ENCODE assay signal across 12 cellular contexts in genomic region chr9:137256839-137257238, GRCh38. TPM values are rescaled to one million over a fixed set of nuclear protein-coding genes. Genes with fewer than 3 reads are reported as not detected.
DNase-seq lines count a peak whose midpoint lies in the region; ATAC-seq and TF ChIP-seq lines count a peak whose summit lies in the region.
"Had no signal": no experiment of that assay in that cellular context is flagged by ENCODE, and none has a peak within 500 bp of the region (broad histone marks: within the 10 kb centered on the region; RNA-seq: fewer than 3 reads in every experiment).

No MANE protein-coding gene starts in this region.

- no peak for TF ChIP-seq CTCF in epithelial cell of proximal tubule (conservative IDR thresholded peaks at IDR 0.05; ENCODE audit: low read depth, low read length)

- no peak overlapping the region for H3K27ac Mint-ChIP-seq in activated naive CD4-positive, alpha-beta T cell treated with anti-CD3 and anti-CD28 coated beads for 36 hours
- no peak overlapping the region for H3K27ac Mint-ChIP-seq in T-cell
- peak overlapping the region; percentile 10 for H3K27ac Mint-ChIP-seq in stimulated activated effector memory CD8-positive, alpha-beta T cell treated with anti-CD3 and anti-CD28 coated beads, Interleukin-12 subunit alpha, Interleukin-12 subunit beta, amount 100 ng/mL, for 72 hours

- H3K4me3 Mint-ChIP-seq in activated naive CD4-positive, alpha-beta T cell treated with anti-CD3 and anti-CD28 coated beads for 36 hours: peak overlapping the region; percentile 85
- H3K4me3 Mint-ChIP-seq in T-cell: peak overlapping the region; percentile 82 to 90 (median 85)
- H3K4me3 Mint-ChIP-seq in stimulated activated effector memory CD8-positive, alpha-beta T cell treated with anti-CD3 and anti-CD28 coated beads, Interleukin-12 subunit alpha, Interleukin-12 subunit beta, amount 100 ng/mL, for 72 hours: peak overlapping the region; percentile 87

- DNase-seq in activated naive CD4-positive, alpha-beta T cell treated with anti-CD3 and anti-CD28 coated beads for 36 hours: no peak
- DNase-seq in activated naive CD4-positive, alpha-beta T cell treated with Interleukin-2 at 50 U/mL for 16 hours: no peak
- DNase-seq in T-cell: no peak
- no peak for DNase-seq in epithelial cell of proximal tubule (ENCODE audit: low read depth)
- DNase-seq in stimulated activated effector memory CD8-positive, alpha-beta T cell treated with anti-CD3 and anti-CD28 coated beads, Interleukin-12 subunit alpha, Interleukin-12 subunit beta, amount 100 ng/mL, for 72 hours (ENCODE audit: low spot score in 2 of 2): no peak
- DNase-seq in NCI-H146 (lab: John Stamatoyannopoulos, UW): no peak
- DNase-seq: NCI-H510A; stimulated activated CD4-positive, alpha-beta T cell treated with anti-CD3 and anti-CD28 coated beads, Interleukin-12 subunit alpha, Interleukin-12 subunit beta, amount 100 ng/mL, for 4 hours had no signal

- POLR2A ChIA-PET in T-cell (lab: Charles Lee): interaction anchor here in 1 of 2 donors (0.6 kb wide), 1 partner anchor 972 kb away, joined by 3 read pairs; no protein-coding TSS in a partner anchor

- peak overlapping the region; percentile 95 for H3K4me3 ChIP-seq in epithelial cell of proximal tubule (ENCODE audit: low read depth, low read length)

- peaks cover 12% of the 10 kb centered on the region for H3K36me3 Mint-ChIP-seq in activated naive CD4-positive, alpha-beta T cell treated with anti-CD3 and anti-CD28 coated beads for 36 hours (ENCODE audit: low read depth)
- peaks cover 13% of the 10 kb centered on the region for H3K36me3 Mint-ChIP-seq in T-cell
- peaks cover 64% of the 10 kb centered on the region for H3K36me3 Mint-ChIP-seq in stimulated activated effector memory CD8-positive, alpha-beta T cell treated with anti-CD3 and anti-CD28 coated beads, Interleukin-12 subunit alpha, Interleukin-12 subunit beta, amount 100 ng/mL, for 72 hours

- H3K9me3 Mint-ChIP-seq in activated naive CD4-positive, alpha-beta T cell treated with anti-CD3 and anti-CD28 coated beads for 36 hours: no peaks in the 10 kb centered on the region
- H3K9me3 Mint-ChIP-seq in T-cell: no peaks in the 10 kb centered on the region
- H3K9me3 Mint-ChIP-seq in stimulated activated effector memory CD8-positive, alpha-beta T cell treated with anti-CD3 and anti-CD28 coated beads, Interleukin-12 subunit alpha, Interleukin-12 subunit beta, amount 100 ng/mL, for 72 hours: no peaks in the 10 kb centered on the region

- CTCF ChIA-PET in activated naive CD4-positive, alpha-beta T cell treated with anti-CD3 and anti-CD28 coated beads for 36 hours (lab: Charles Lee): interaction anchor here (0.7 to 3.1 kb wide), 3 partner anchors 20 to 161 kb away, joined by 3 to 13 read pairs (median 3); no protein-coding TSS in a partner anchor
- CTCF ChIA-PET in T-cell (lab: Charles Lee): interaction anchor here in 1 of 2 donors (0.8 to 1.4 kb wide), 3 partner anchors 16 to 127 kb away, joined by 3 to 4 read pairs (median 3); partner anchors contain the start of gene TUBB4B

- peaks cover 18% of the 10 kb centered on the region for H3K4me1 Mint-ChIP-seq in activated naive CD4-positive, alpha-beta T cell treated with anti-CD3 and anti-CD28 coated beads for 36 hours (ENCODE audit: low read depth)
- H3K4me1 Mint-ChIP-seq in T-cell: peaks cover 11 to 18% (median 15%) of the 10 kb centered on the region in 3 donors
- peaks cover 11% of the 10 kb centered on the region for H3K4me1 Mint-ChIP-seq in stimulated activated effector memory CD8-positive, alpha-beta T cell treated with anti-CD3 and anti-CD28 coated beads, Interleukin-12 subunit alpha, Interleukin-12 subunit beta, amount 100 ng/mL, for 72 hours

- intact Hi-C loops in activated naive CD4-positive, alpha-beta T cell treated with anti-CD3 and anti-CD28 coated beads for 36 hours (cut with micrococcal nuclease): no loop called here

- no peaks in the 10 kb centered on the region for H3K27me3 Mint-ChIP-seq in activated naive CD4-positive, alpha-beta T cell treated with anti-CD3 and anti-CD28 coated beads for 36 hours (ENCODE audit: low read depth)
- no peaks in the 10 kb centered on the region for H3K27me3 Mint-ChIP-seq in T-cell

- ATAC-seq in T-cell (replicated peaks in 1 of 4) (no peak), HG03135 (IDR thresholded peaks at IDR 0.05; ENCODE audit: unreplicated experiment) (no peak), HG03280 (IDR thresholded peaks at IDR 0.05; ENCODE audit: unreplicated experiment) (no peak)
- ATAC-seq in stimulated activated effector memory CD8-positive, alpha-beta T cell treated with anti-CD3 and anti-CD28 coated beads, Interleukin-12 subunit alpha, Interleukin-12 subunit beta, amount 100 ng/mL, for 72 hours: no peak

RNA-seq across cellular contexts. Expression of gene NELFB, which starts 1.7 kb away (rescaled TPM):
- total RNA-seq in activated naive CD4-positive, alpha-beta T cell treated with anti-CD3 and anti-CD28 coated beads for 36 hours: 10 to 100 TPM; 47.0 to 47.1 TPM
- total RNA-seq in T-cell (10 to 100 TPM; 36.1 to 62.2 (median 58.8) TPM), epithelial cell of proximal tubule (47.7 and 71.0 TPM in 2 replicates)

RNA-seq across cellular contexts. Expression of gene STPG3, which starts 5.8 kb away (rescaled TPM):
- not detected for total RNA-seq in activated naive CD4-positive, alpha-beta T cell treated with anti-CD3 and anti-CD28 coated beads for 36 hours
- total RNA-seq in T-cell (under 1 TPM in 1 of 5 donors, not detected in 4; 0.54 TPM), epithelial cell of proximal tubule (not detected in 2 replicates)
- total RNA-seq: fibroblast of villous mesenchyme, mesenteric fat pad had no signal

RNA-seq across cellular contexts. Expression of gene TUBB4B, which starts 15.8 kb away (rescaled TPM):
- total RNA-seq in activated naive CD4-positive, alpha-beta T cell treated with anti-CD3 and anti-CD28 coated beads for 36 hours: 100 to 1,000 TPM; 193 to 196 TPM
- total RNA-seq in T-cell (100 to 1,000 TPM in 2 of 5 donors, 10 to 100 TPM in 3; 50.6 to 118 (median 95.3) TPM), epithelial cell of proximal tubule (725 and 1,240 TPM in 2 replicates)

RNA-seq across cellular contexts. Expression of gene TOR4A, which starts 20.7 kb away (rescaled TPM):
- total RNA-seq in activated naive CD4-positive, alpha-beta T cell treated with anti-CD3 and anti-CD28 coated beads for 36 hours: 1 to 10 TPM in 1 of 2 experiments, under 1 TPM in 1; 0.93 to 1.1 TPM
- total RNA-seq in T-cell (1 to 10 TPM; 2.2 to 5.6 (median 3.2) TPM), epithelial cell of proximal tubule (48.5 and 56.1 TPM in 2 replicates)

RNA-seq across cellular contexts. Expression of gene SLC34A3, which starts 26.1 kb away (rescaled TPM):
- total RNA-seq in activated naive CD4-positive, alpha-beta T cell treated with anti-CD3 and anti-CD28 coated beads for 36 hours: not detected
- not detected for total RNA-seq in T-cell
- total RNA-seq in epithelial cell of proximal tubule: 0.07 TPM in 1 of 2 replicates, not detected in the other
- total RNA-seq: fibroblast of villous mesenchyme, mesenteric fat pad had no signal
